8 cellular contexts compared by ENCODE assay signal in genomic region chrX:151753313-151754041, GRCh38. TPM values are rescaled to one million over a fixed set of nuclear protein-coding genes. Genes with fewer than 3 reads are reported as not detected.
A peak's percentile ranks its signal among the peaks of the same experiment; 100 is the strongest.
DNase-seq lines count a peak whose midpoint lies in the region; ATAC-seq, FAIRE-seq and TF ChIP-seq lines count a peak whose summit lies in the region.

No MANE protein-coding gene starts in this region.

- intact Hi-C loops in breast epithelium (cut with DNase I; ENCODE audit: low total_unique reads) = no loop called here

- peak; percentile 50 for FAIRE-seq in GM12891 (lab: Jason Lieb, UNC)

- H3K4me3 ChIP-seq in breast epithelium (no peak overlapping the region), tibial nerve (no peak overlapping the region)

- H3K9me3 ChIP-seq in breast epithelium (no peaks in the 10 kb centered on the region), tibial nerve (no peaks in the 10 kb centered on the region)

- TF ChIP-seq POLR2A in GM12891 (IDR thresholded peaks at IDR 0.05; ENCODE audit: low read depth, low read length) = no peak
- no peak for TF ChIP-seq POLR2A in breast epithelium (IDR thresholded peaks at IDR 0.05)
- TF ChIP-seq POLR2A in tibial nerve (IDR thresholded peaks at IDR 0.05) = no peak

- DNase-seq in AG08396 (ENCODE audit: low spot score) = peak; percentile 75
- DNase-seq in GM12891 (ENCODE audit: insufficient read length, low spot score) = peak; percentile 31
- DNase-seq in NCI-H69 (lab: John Stamatoyannopoulos, UW) = peak; percentile 11
- peak; percentile 23 to 59 for DNase-seq in breast epithelium (ENCODE audit: low spot score in 2 of 2)
- peak; percentile 72 for DNase-seq in left kidney (ENCODE audit: low read depth, low spot score)
- DNase-seq in tibial nerve (ENCODE audit: low spot score in 2 of 2) = peak; percentile 20 to 34
- DNase-seq in activated gamma-delta T cell treated with Interleukin-2 at 50 U/mL for 16 hours = no peak

- peak; percentile 70 to 88 (median 80) for TF ChIP-seq CTCF in breast epithelium (IDR thresholded peaks at IDR 0.05)
- peak; percentile 59 to 82 (median 75) for TF ChIP-seq CTCF in tibial nerve (IDR thresholded peaks at IDR 0.05)

- H3K27me3 ChIP-seq in breast epithelium (peaks cover 0 to 55% of the 10 kb centered on the region in 2 donors), tibial nerve (peaks cover 0 to 12% of the 10 kb centered on the region in 2 donors)

- TF ChIP-seq EP300 in tibial nerve (IDR thresholded peaks at IDR 0.05) = no peak

- H3K27ac ChIP-seq in breast epithelium (no peak overlapping the region), tibial nerve (no peak overlapping the region)

- no peaks in the 10 kb centered on the region for H3K36me3 ChIP-seq in breast epithelium
- no peaks in the 10 kb centered on the region for H3K36me3 ChIP-seq in tibial nerve

- no peaks in the 10 kb centered on the region for H3K4me1 ChIP-seq in breast epithelium
- H3K4me1 ChIP-seq in tibial nerve = peaks cover 0 to 11% (median 0%) of the 10 kb centered on the region in 4 donors

- ATAC-seq in HG02938 (IDR thresholded peaks at IDR 0.05; ENCODE audit: unreplicated experiment) = peak; percentile 85

- 20 to 80% methylated on average over 1 to 21 of the region's 22 CpGs for WGBS in tibial nerve, 2 donors

TF ChIP-seq in GM12891, 5 proteins besides CTCF, POLR2A, EP300 and RAD21:
- TF ChIP-seq SPI1 (IDR thresholded peaks at IDR 0.05; ENCODE audit: low read depth, low read length) (no peak), TAF1 (IDR thresholded peaks at IDR 0.05; ENCODE audit: low read depth, low read length) (no peak), POLR2AphosphoS5 (IDR thresholded peaks at IDR 0.05; ENCODE audit: low read depth, low read length) (no peak), PAX5 (IDR thresholded peaks at IDR 0.05; ENCODE audit: insufficient read depth, low read length, severe bottlenecking) (no peak), POU2F2 (IDR thresholded peaks at IDR 0.05; ENCODE audit: low read depth, low read length) (no peak)

RNA-seq across cellular contexts. Expression of gene CNGA2, which starts 18.9 kb away (rescaled TPM):
- polyA plus RNA-seq in GM12891 (2012; ENCODE audit: low read depth, missing spikeins) = not detected
- total RNA-seq in breast epithelium (not detected), tibial nerve (not detected)

RNA-seq across cellular contexts. Expression of gene FATE1, which starts 37.6 kb away (rescaled TPM):
- polyA plus RNA-seq in GM12891 (2012; ENCODE audit: low read depth, missing spikeins) = not detected
- total RNA-seq in breast epithelium (not detected), tibial nerve (not detected)

RNA-seq across cellular contexts. Expression of gene PRRG3, which starts 58.2 kb away (rescaled TPM):
- polyA plus RNA-seq in GM12891 (2012; ENCODE audit: low read depth, missing spikeins) = not detected
- total RNA-seq in breast epithelium (1 to 10 TPM; 1.3 to 2.3 (median 1.8) TPM), tibial nerve (10 to 100 TPM; 14.0 to 55.7 (median 15.9) TPM)

Comparison
In these comparisons a context has a peak if more than half of its experiments do, and no peak if none do; other contexts are left out.
1. RNA of gene PRRG3, which starts 58.2 kb away (total RNA-seq): 14.0 to 55.7 TPM in tibial nerve; 1.3 to 2.3 TPM in breast epithelium; every median in the first group is over 4 times any median in the second.